Comparison of ENCODE assay signal across 1 cellular context in the genomic region with DNA sequence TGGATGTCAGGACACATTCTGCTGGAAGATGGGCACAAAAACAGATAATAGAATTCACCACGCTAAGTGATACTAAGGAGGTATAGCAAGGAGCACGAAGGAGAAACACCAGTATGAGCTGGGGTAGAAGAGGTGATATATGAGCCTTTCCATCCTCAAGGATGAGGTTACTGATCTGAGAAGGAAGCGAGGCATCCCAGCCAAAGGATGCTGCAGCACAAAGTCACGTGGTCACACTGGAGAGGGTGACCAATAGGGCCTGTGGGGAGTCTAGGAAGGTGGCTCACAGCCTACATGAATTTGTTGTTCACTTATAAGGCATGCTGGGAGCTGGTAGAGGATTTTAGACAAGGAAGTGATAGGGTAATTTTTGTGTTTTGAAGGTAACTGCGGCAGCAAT.
TF ChIP-seq lines count a peak whose summit lies in the region.

No MANE protein-coding gene starts in this region.

TF ChIP-seq in IMR-90, 13 proteins besides CTCF, POLR2A, EP300 and RAD21:
- no peak for TF ChIP-seq ELK1 (IDR thresholded peaks at IDR 0.05; ENCODE audit: borderline replicate concordance, low read depth, low read length)
- TF ChIP-seq NFE2L2 (IDR thresholded peaks at IDR 0.05; ENCODE audit: low read depth, low read length) = no peak
- TF ChIP-seq MAFK (IDR thresholded peaks at IDR 0.05; ENCODE audit: low read depth, low read length) = no peak
- no peak for TF ChIP-seq RCOR1 (IDR thresholded peaks at IDR 0.05; ENCODE audit: insufficient replicate concordance, low read length)
- TF ChIP-seq MXI1 (IDR thresholded peaks at IDR 0.05; ENCODE audit: borderline replicate concordance, low read depth, low read length) = no peak
- TF ChIP-seq, protein P1, sequence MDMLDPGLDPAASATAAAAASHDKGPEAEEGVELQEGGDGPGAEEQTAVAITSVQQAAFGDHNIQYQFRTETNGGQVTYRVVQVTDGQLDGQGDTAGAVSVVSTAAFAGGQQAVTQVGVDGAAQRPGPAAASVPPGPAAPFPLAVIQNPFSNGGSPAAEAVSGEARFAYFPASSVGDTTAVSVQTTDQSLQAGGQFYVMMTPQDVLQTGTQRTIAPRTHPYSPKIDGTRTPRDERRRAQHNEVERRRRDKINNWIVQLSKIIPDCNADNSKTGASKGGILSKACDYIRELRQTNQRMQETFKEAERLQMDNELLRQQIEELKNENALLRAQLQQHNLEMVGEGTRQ (IDR thresholded peaks at IDR 0.05; ENCODE audit: low read depth, low read length) = no peak
- TF ChIP-seq BHLHE40 (IDR thresholded peaks at IDR 0.05; ENCODE audit: low read depth, low read length) = no peak
- TF ChIP-seq RFX5 (IDR thresholded peaks at IDR 0.05; ENCODE audit: low read depth, low read length) = no peak
- no peak for TF ChIP-seq MAZ (IDR thresholded peaks at IDR 0.05; ENCODE audit: borderline replicate concordance, low read depth, low read length)
- no peak for TF ChIP-seq SMC3 (IDR thresholded peaks at IDR 0.05; ENCODE audit: low read depth, low read length)
- TF ChIP-seq CEBPB (IDR thresholded peaks at IDR 0.05; ENCODE audit: low read depth, low read length) = no peak
- TF ChIP-seq FOS (IDR thresholded peaks at IDR 0.05; ENCODE audit: low read depth, low read length) = no peak
- no peak for TF ChIP-seq CHD1 (IDR thresholded peaks at IDR 0.05; ENCODE audit: low read depth, low read length)
